Comparison of ENCODE assay signal across 18 cellular contexts in genomic region chr3:59422312-59422711, GRCh38.
DNase-seq lines count a peak whose midpoint lies in the region; ATAC-seq and TF ChIP-seq lines count a peak whose summit lies in the region.
"Had no signal": no experiment of that assay in that cellular context is flagged by ENCODE, and none has a peak within 500 bp of the region (broad histone marks: within the 10 kb centered on the region; RNA-seq: fewer than 3 reads in every experiment).

No MANE protein-coding gene starts in this region.

- H2BK120ac ChIP-seq in mesenchymal stem cell (ENCODE audit: low read depth, low read length): no peak overlapping the region

- H3K27me3 Mint-ChIP-seq in activated naive CD8-positive, alpha-beta T cell treated with anti-CD3 and anti-CD28 coated beads for 36 hours: no peaks in the 10 kb centered on the region
- H3K27me3 Mint-ChIP-seq in osteocyte (ENCODE audit: unreplicated experiment): no peaks in the 10 kb centered on the region
- H3K27me3 Mint-ChIP-seq: activated naive CD8-positive, alpha-beta T cell treated with anti-CD3 and anti-CD28 coated beads, Interleukin-2, amount 10 ng/mL, durations not matched to agents 7 days and 5 days had no signal

- no peaks in the 10 kb centered on the region for H3K9me3 Mint-ChIP-seq in activated naive CD8-positive, alpha-beta T cell treated with anti-CD3 and anti-CD28 coated beads for 36 hours
- no peaks in the 10 kb centered on the region for H3K9me3 Mint-ChIP-seq in osteocyte (ENCODE audit: unreplicated experiment)
- H3K9me3 Mint-ChIP-seq: neural progenitor cell had no signal

- H3K4ac ChIP-seq in mesenchymal stem cell (ENCODE audit: low read depth in 1 of 2, low read length in 2 of 2): no peak overlapping the region

- peaks cover 43% of the 10 kb centered on the region for H3K4me1 Mint-ChIP-seq in activated naive CD8-positive, alpha-beta T cell treated with anti-CD3 and anti-CD28 coated beads for 36 hours
- H3K4me1 Mint-ChIP-seq in osteocyte (ENCODE audit: unreplicated experiment): peaks cover 29% of the 10 kb centered on the region

- no peak overlapping the region for H3K4me3 Mint-ChIP-seq in activated naive CD8-positive, alpha-beta T cell treated with anti-CD3 and anti-CD28 coated beads for 36 hours
- no peak overlapping the region for H3K4me3 Mint-ChIP-seq in osteocyte (ENCODE audit: unreplicated experiment)
- H3K4me3 Mint-ChIP-seq: activated naive CD8-positive, alpha-beta T cell treated with anti-CD3 and anti-CD28 coated beads, Interleukin-2, amount 10 ng/mL, durations not matched to agents 7 days and 5 days; neural progenitor cell had no signal

- TF ChIP-seq POLR2A in uterus (IDR thresholded peaks at IDR 0.05): no peak

- H2BK5ac ChIP-seq in mesenchymal stem cell (ENCODE audit: low read depth, low read length, poor library complexity, severe bottlenecking): no peak overlapping the region

- no peak overlapping the region for H2BK12ac ChIP-seq in mesenchymal stem cell (ENCODE audit: low read length in 2 of 2)

- peak overlapping the region; percentile 62 for H3K27ac Mint-ChIP-seq in activated naive CD8-positive, alpha-beta T cell treated with anti-CD3 and anti-CD28 coated beads for 36 hours
- no peak overlapping the region for H3K27ac Mint-ChIP-seq in osteocyte (ENCODE audit: unreplicated experiment)
- H3K27ac Mint-ChIP-seq: activated naive CD8-positive, alpha-beta T cell treated with anti-CD3 and anti-CD28 coated beads, Interleukin-2, amount 10 ng/mL, durations not matched to agents 7 days and 5 days; neural progenitor cell had no signal

- ATAC-seq in HG02885 (IDR thresholded peaks at IDR 0.05; ENCODE audit: poor library complexity, unreplicated experiment): peak; percentile 47
- no peak for ATAC-seq in GM21360 (IDR thresholded peaks at IDR 0.05; ENCODE audit: unreplicated experiment)
- ATAC-seq: Panc1 had no signal

- H3K27ac ChIP-seq in mesenchymal stem cell (ENCODE audit: low read length, poor library complexity, severe bottlenecking) (no peak overlapping the region), uterus (no peak overlapping the region)
- H3K27ac ChIP-seq: coronary artery, neural progenitor cell, suprapubic skin had no signal

- H3K4me3 ChIP-seq in mesenchymal stem cell (ENCODE audit: insufficient read depth in 1 of 2, low read depth in 1 of 2, low read length in 2 of 2) (no peak overlapping the region), uterus (no peak overlapping the region)
- H3K4me3 ChIP-seq: coronary artery, neural progenitor cell, suprapubic skin had no signal

- H3K14ac ChIP-seq in mesenchymal stem cell (ENCODE audit: low read length in 2 of 2): no peak overlapping the region

- no peak for TF ChIP-seq CTCF in uterus (IDR thresholded peaks at IDR 0.05)
- no peak for TF ChIP-seq CTCF in osteocyte (IDR thresholded peaks at IDR 0.05)

- DNase-seq in NOMO-1 treated with DMSO at 0.1 percent for 48 hours (lab: John Stamatoyannopoulos, UW; ENCODE audit: unreplicated experiment): peak; percentile 2
- no peak for DNase-seq in NOMO-1 treated with dmso at 0.1 percent for 144 hours (lab: John Stamatoyannopoulos, UW; ENCODE audit: unreplicated experiment)
- no peak for DNase-seq in activated naive CD8-positive, alpha-beta T cell treated with anti-CD3 and anti-CD28 coated beads for 36 hours
- peak; percentile 60 for DNase-seq in mesenchymal stem cell
- no peak for DNase-seq in uterus
- DNase-seq in osteocyte (ENCODE audit: extremely low spot score, unreplicated experiment): no peak
- DNase-seq: 8988T; activated CD4-positive, alpha-beta T cell treated with anti-CD3 and anti-CD28 coated beads, Interleukin-2, amount 50 U/mL, for 48 hours; activated naive CD8-positive, alpha-beta T cell treated with anti-CD3 and anti-CD28 coated beads, Interleukin-2, amount 10 ng/mL, durations not matched to agents 7 days and 5 days; NCI-H1417; NCI-H446; small intestine had no signal

- H3K23ac ChIP-seq in mesenchymal stem cell (ENCODE audit: low read length in 2 of 2): no peak overlapping the region

- no peaks in the 10 kb centered on the region for H3K79me1 ChIP-seq in mesenchymal stem cell (replicated peaks; ENCODE audit: low read length, poor library complexity, severe bottlenecking)

- H3K9me3 ChIP-seq in mesenchymal stem cell (ENCODE audit: control insufficient read depth, low read length): no peaks in the 10 kb centered on the region
- no peaks in the 10 kb centered on the region for H3K9me3 ChIP-seq in uterus
- H3K9me3 ChIP-seq: suprapubic skin had no signal

- peaks cover 6% of the 10 kb centered on the region for H3K4me1 ChIP-seq in mesenchymal stem cell (ENCODE audit: control insufficient read depth, insufficient read depth, low read depth, low read length)
- H3K4me1 ChIP-seq in uterus: peaks cover 0 to 5% of the 10 kb centered on the region in 2 donors

- H3K36me3 ChIP-seq in mesenchymal stem cell (ENCODE audit: control insufficient read depth in 1 of 2, insufficient read depth in 2 of 2, low read depth in 1 of 2, low read length in 2 of 2) (no peaks in the 10 kb centered on the region), uterus (no peaks in the 10 kb centered on the region)
- H3K36me3 ChIP-seq: neural progenitor cell, suprapubic skin had no signal

- intact Hi-C loops in uterus (cut with DNase I; ENCODE audit: low total_unique reads): no loop called here

- peaks cover 0 to 40% of the 10 kb centered on the region in 2 experiments for H3K27me3 ChIP-seq in mesenchymal stem cell (ENCODE audit: control insufficient read depth in 1 of 2, insufficient read depth in 1 of 2, low read length in 2 of 2)
- H3K27me3 ChIP-seq in uterus: no peaks in the 10 kb centered on the region
- H3K27me3 ChIP-seq: neural progenitor cell, suprapubic skin had no signal

- no peak overlapping the region for H3K18ac ChIP-seq in mesenchymal stem cell (ENCODE audit: low read depth in 1 of 2, low read length in 2 of 2)

- no peak overlapping the region for H4K91ac ChIP-seq in mesenchymal stem cell (ENCODE audit: low read length)

- H2AFZ ChIP-seq in mesenchymal stem cell (ENCODE audit: low read depth, low read length): no peak overlapping the region
- H2AFZ ChIP-seq: neural progenitor cell had no signal

- no peak overlapping the region for H4K8ac ChIP-seq in mesenchymal stem cell (ENCODE audit: low read length)

- 58% methylated on average over 4 of the region's 4 CpGs for WGBS in mesenchymal stem cell

- H3K9ac ChIP-seq in mesenchymal stem cell (ENCODE audit: low read length): no peak overlapping the region
- H3K9ac ChIP-seq: neural progenitor cell had no signal

- no peaks in the 10 kb centered on the region for H3K36me3 Mint-ChIP-seq in activated naive CD8-positive, alpha-beta T cell treated with anti-CD3 and anti-CD28 coated beads for 36 hours
- H3K36me3 Mint-ChIP-seq in osteocyte (ENCODE audit: unreplicated experiment): no peaks in the 10 kb centered on the region
- H3K36me3 Mint-ChIP-seq: activated naive CD8-positive, alpha-beta T cell treated with anti-CD3 and anti-CD28 coated beads, Interleukin-2, amount 10 ng/mL, durations not matched to agents 7 days and 5 days; neural progenitor cell had no signal

- no peak overlapping the region for H2AK5ac ChIP-seq in mesenchymal stem cell (ENCODE audit: low read length, severe bottlenecking)

- no peak overlapping the region for H3K4me2 ChIP-seq in mesenchymal stem cell (ENCODE audit: low read length, poor library complexity, severe bottlenecking)
- H3K4me2 ChIP-seq: neural progenitor cell had no signal

- H2BK15ac ChIP-seq in mesenchymal stem cell (ENCODE audit: low read depth, poor library complexity, severe bottlenecking): no peak overlapping the region

Comparison
In these comparisons a context has a peak if more than half of its experiments do, and no peak if none do; other contexts are left out.
1. DNase-seq: peak in NOMO-1 treated with DMSO at 0.1 percent for 48 hours (single experiment) and mesenchymal stem cell (single experiment); none in NOMO-1 treated with dmso at 0.1 percent for 144 hours (single experiment), activated naive CD8-positive, alpha-beta T cell treated with anti-CD3 and anti-CD28 coated beads for 36 hours (single experiment), uterus (0 of 2) and osteocyte (single experiment).